ENCODE assay signal across 8 cellular contexts in the genomic region with DNA sequence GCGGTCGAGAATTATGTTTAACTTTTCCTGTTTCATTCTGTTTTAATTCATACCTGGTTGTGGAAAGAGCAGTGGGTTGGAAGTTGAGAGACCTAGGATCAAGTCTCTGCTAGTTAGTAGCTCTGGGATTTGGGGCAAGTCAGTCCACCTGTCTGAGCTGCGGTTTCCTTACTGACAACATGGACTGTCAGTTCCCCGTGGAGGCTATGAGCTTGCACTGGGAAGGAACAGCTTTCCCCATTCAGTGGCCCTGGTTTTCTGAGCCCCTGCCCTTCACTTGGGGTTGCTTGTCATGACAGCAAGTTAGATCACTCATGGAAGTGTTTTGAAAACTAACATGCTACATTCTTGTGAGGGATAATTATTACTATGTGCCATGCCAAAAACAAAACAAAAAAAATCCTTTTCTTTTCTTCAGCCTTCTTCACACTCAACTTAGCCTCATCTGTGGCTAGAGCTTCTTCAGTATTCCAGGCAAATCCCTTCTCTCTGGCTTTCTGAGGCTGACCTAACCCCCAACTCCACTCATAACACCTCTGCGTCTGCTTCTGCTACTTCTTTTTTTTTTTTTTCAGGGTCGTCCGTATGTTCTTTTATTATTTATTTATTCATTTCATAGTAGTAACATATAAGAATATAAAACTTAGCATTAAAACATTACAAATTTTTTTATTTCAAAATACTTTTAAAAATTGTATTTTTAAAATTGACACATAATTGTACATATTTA. TPM values are rescaled to one million over a fixed set of nuclear protein-coding genes. Genes with fewer than 3 reads are reported as not detected.
DNase-seq lines count a peak whose midpoint lies in the region; ATAC-seq, FAIRE-seq and TF ChIP-seq lines count a peak whose summit lies in the region.

No MANE protein-coding gene starts in this region.

- H3K4me1 ChIP-seq in A549, result peaks cover 50% of the 10 kb centered on the region
- H3K4me1 ChIP-seq in mammary epithelial cell (ENCODE audit: insufficient read depth, low read length), result peaks cover 38% of the 10 kb centered on the region
- peaks cover 25% of the 10 kb centered on the region for H3K4me1 ChIP-seq in mucosa of descending colon (ENCODE audit: low read depth)

- no peak for TF ChIP-seq EP300 in A549 (IDR thresholded peaks at IDR 0.05)

- H3K27me3 ChIP-seq in mammary epithelial cell (ENCODE audit: insufficient read depth, low read length), result no peaks in the 10 kb centered on the region

- no peak for TF ChIP-seq RAD21 in A549 (conservative IDR thresholded peaks at IDR 0.05 in 1 of 2, IDR thresholded peaks at IDR 0.05 in 1 of 2)

- H3K9me3 ChIP-seq in A549, result no peaks in the 10 kb centered on the region
- H3K9me3 ChIP-seq in mammary epithelial cell (replicated peaks; ENCODE audit: insufficient read depth, low read length), result no peaks in the 10 kb centered on the region
- no peaks in the 10 kb centered on the region for H3K9me3 ChIP-seq in mucosa of descending colon

- TF ChIP-seq POLR2A in A549 (IDR thresholded peaks at IDR 0.05; ENCODE audit: low read length), result no peak

- DNase-seq in A549 (ENCODE audit: low read depth in 1 of 2, low spot score in 1 of 2) (peak in 1 of 2 experiments; percentile 39), LoVo (ENCODE audit: low spot score) (peak; percentile 20), mammary epithelial cell (peak; percentile 87), mucosa of descending colon (peak in 2 of 3 donors; percentile 38 to 39), head of caudate nucleus (no peak)

- H3K36me3 ChIP-seq in mammary epithelial cell (ENCODE audit: insufficient read depth, low read length) (no peaks in the 10 kb centered on the region), mucosa of descending colon (ENCODE audit: low read depth) (no peaks in the 10 kb centered on the region)

- in situ Hi-C loops in mammary epithelial cell (cut with MboI; ENCODE audit: low sequenced_read_pairs in 2 of 2), result no loop called here

- dilution Hi-C loops in mammary epithelial cell (cut with HindIII; ENCODE audit: low sequenced_read_pairs), result no loop called here

- peak overlapping the region; percentile 51 for H2AFZ ChIP-seq in mammary epithelial cell (ENCODE audit: low read depth, low read length)

- H3K27ac ChIP-seq in A549, result peak overlapping the region; percentile 87 to 93
- H3K27ac ChIP-seq in mammary epithelial cell (ENCODE audit: insufficient read depth, low read depth, low read length), result peak overlapping the region; percentile 96

- intact Hi-C loops in mammary epithelial cell (cut with micrococcal nuclease), result loop anchor here (1.0 kb wide), 2 partner anchors 30 to 109 kb away; no protein-coding TSS in a partner anchor
- intact Hi-C loops in mucosa of descending colon (cut with DNase I, micrococcal nuclease), result no loop called here
- intact Hi-C loops in head of caudate nucleus (cut with DNase I), result no loop called here

- no peak for FAIRE-seq in A549 (lab: Jason Lieb, UNC)

- POLR2A ChIA-PET in A549 (lab: Yijun Ruan, JAX), result interaction anchor here (0.8 to 4.7 kb wide), 14 partner anchors 20 to 150 kb away, joined by 3 to 91 read pairs (median 4); a partner anchor contains a TSS

- no TSS peak for BruUV-seq in mammary epithelial cell (replicated peaks; lab: Mats Ljungman, UMichigan)

- CTCF ChIA-PET in A549 (lab: Yijun Ruan, JAX) (interaction anchor here (0.6 to 4.5 kb wide), 14 partner anchors 16 to 127 kb away, joined by 3 to 25 read pairs (median 6); a partner anchor contains a TSS), mammary epithelial cell (lab: Charles Lee; ENCODE audit: low non-redundant PET) (interaction anchor here (0.7 kb wide), 2 partner anchors 22 to 936 kb away, joined by 9 to 12 read pairs; no protein-coding TSS in a partner anchor)

- no peak for TF ChIP-seq CTCF in A549 (IDR thresholded peaks at IDR 0.05)
- TF ChIP-seq CTCF in mammary epithelial cell (conservative IDR thresholded peaks at IDR 0.05 in 1 of 2, IDR thresholded peaks at IDR 0.05 in 1 of 2; ENCODE audit: extremely low read depth in 1 of 2, insufficient read depth in 1 of 2, low read depth in 1 of 2, low read length in 2 of 2), result no peak
- no peak for TF ChIP-seq CTCF in mucosa of descending colon (IDR thresholded peaks at IDR 0.05)

- H3K4me3 ChIP-seq in A549 (no peak overlapping the region; the same call in 2 of the 3 replicates), mammary epithelial cell (replicated peaks in 1 of 3; ENCODE audit: insufficient read depth in 1 of 3, low read depth in 2 of 3, low read length in 3 of 3) (peak overlapping the region in 1 of 3 experiments; percentile 28), mucosa of descending colon (no peak overlapping the region)

- ATAC-seq in A549, result peak; percentile 10 to 21; a peak in 5 of 6 replicates
- ATAC-seq in mucosa of descending colon, result no peak
- ATAC-seq in GM18868 (IDR thresholded peaks at IDR 0.05; ENCODE audit: unreplicated experiment), result no peak
- no peak for ATAC-seq in activated CD4-positive, CD25-positive, alpha-beta regulatory T cell treated with anti-CD3 and anti-CD28 coated beads, Interleukin-2, amount 50 U/mL, for 24 hours
- no peak for ATAC-seq in HG03280 (IDR thresholded peaks at IDR 0.05; ENCODE audit: unreplicated experiment)

- H3K79me2 ChIP-seq in mammary epithelial cell (ENCODE audit: insufficient read depth, low read length), result peaks cover 11% of the 10 kb centered on the region

- WGBS in A549 (ENCODE audit: missing lambda C conversion rate), result 38% methylated on average over 7 of the region's 7 CpGs
- WGBS in mammary epithelial cell (ENCODE audit: low coverage, missing lambda C conversion rate), result 37% methylated on average over 7 of the region's 7 CpGs

- H3K9ac ChIP-seq in mammary epithelial cell (ENCODE audit: insufficient read depth, low read length), result peak overlapping the region; percentile 81

- H4K20me1 ChIP-seq in mammary epithelial cell (ENCODE audit: insufficient read depth, low read length), result no peaks in the 10 kb centered on the region

- H3K4me2 ChIP-seq in A549, result peak overlapping the region; percentile 81
- H3K4me2 ChIP-seq in mammary epithelial cell (ENCODE audit: insufficient read depth, low read depth, low read length), result peak overlapping the region; percentile 86

TF ChIP-seq in A549, 52 proteins besides CTCF, POLR2A, EP300 and RAD21:
- TF ChIP-seq, protein P1, sequence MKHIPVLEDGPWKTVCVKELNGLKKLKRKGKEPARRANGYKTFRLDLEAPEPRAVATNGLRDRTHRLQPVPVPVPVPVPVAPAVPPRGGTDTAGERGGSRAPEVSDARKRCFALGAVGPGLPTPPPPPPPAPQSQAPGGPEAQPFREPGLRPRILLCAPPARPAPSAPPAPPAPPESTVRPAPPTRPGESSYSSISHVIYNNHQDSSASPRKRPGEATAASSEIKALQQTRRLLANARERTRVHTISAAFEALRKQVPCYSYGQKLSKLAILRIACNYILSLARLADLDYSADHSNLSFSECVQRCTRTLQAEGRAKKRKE (CRISPR knock-in tag; IDR thresholded peaks at IDR 0.05; ENCODE audit: low read depth), result peak; percentile 52; the same call in 1 of the 2 replicates
- no peak for TF ChIP-seq MAFK (IDR thresholded peaks at IDR 0.05; ENCODE audit: partially characterized antibody)
TF ChIP-seq in A549: peak in this region for 1.

RNA-seq across cellular contexts. Expression of a gene that starts 43.0 kb away (rescaled TPM):
- polyA plus RNA-seq in A549 (2011; rRNA removed), result 132 and 142 TPM in 2 replicates
- 23.1 and 23.9 TPM in 2 replicates for polyA plus RNA-seq in A549 (2012; cell fraction: cytosol; rRNA removed)
- 26.1 and 34.9 TPM in 2 replicates for polyA plus RNA-seq in A549 (2012; cell fraction: nucleus; rRNA removed)
- 60.6 to 65.9 TPM (median 61.8 TPM) in 3 replicates for polyA plus RNA-seq in A549 (2017; fragmentation: RNase III; extraction: RNeasy Plus Mini Kit Qiagen cat#74134 plus additional on column Dnase treatment)
- polyA minus RNA-seq in A549 (2011; rRNA and poly(A)+ RNA removed), result 263 and 357 TPM in 2 replicates
- 10 to 100 TPM; 27.8 to 29.4 TPM for total RNA-seq in mammary epithelial cell
- polyA plus RNA-seq in mammary epithelial cell, result 32.5 TPM
- polyA minus RNA-seq in mammary epithelial cell, result 204 TPM
- 10 to 100 TPM; 39.5 to 54.2 (median 42.6) TPM for total RNA-seq in mucosa of descending colon

Comparison
In these comparisons a context has a peak if more than half of its experiments do, and no peak if none do; other contexts are left out.
1. ATAC-seq: peak in A549 (2 of 2); none in mucosa of descending colon (single experiment), GM18868 (single experiment), activated CD4-positive, CD25-positive, alpha-beta regulatory T cell treated with anti-CD3 and anti-CD28 coated beads, Interleukin-2, amount 50 U/mL, for 24 hours (0 of 2) and HG03280 (single experiment).
2. DNase-seq: peak in LoVo (single experiment), mammary epithelial cell (single experiment) and mucosa of descending colon (2 of 3); none in head of caudate nucleus (0 of 42).